ENCODE assay signal across 8 cellular contexts in genomic region chr10:128178319-128178937, GRCh38. TPM values are rescaled to one million over a fixed set of nuclear protein-coding genes. Genes with fewer than 3 reads are reported as not detected.
DNase-seq lines count a peak whose midpoint lies in the region; ATAC-seq and TF ChIP-seq lines count a peak whose summit lies in the region.

No MANE protein-coding gene starts in this region.

- H3K9me3 ChIP-seq in heart left ventricle, result peaks cover 0 to 37% (median 20%) of the 10 kb centered on the region in 12 donors

- peak; percentile 83 for ATAC-seq in GM18867 (IDR thresholded peaks at IDR 0.05; ENCODE audit: unreplicated experiment)
- ATAC-seq in heart left ventricle, result no peak

- H3K4me3 ChIP-seq in AG04449 (ENCODE audit: low read depth, low read length) (no peak overlapping the region), fibroblast of villous mesenchyme (ENCODE audit: low read depth, low read length) (no peak overlapping the region), heart left ventricle (no peak overlapping the region)

- H3K4me1 ChIP-seq in heart left ventricle, result no peaks in the 10 kb centered on the region

- no peak for TF ChIP-seq POLR2A in heart left ventricle (IDR thresholded peaks at IDR 0.05)

- H3K27ac ChIP-seq in heart left ventricle, result no peak overlapping the region

- intact Hi-C loops in heart left ventricle (cut with DNase I), result no loop called here

- peak; percentile 23 for TF ChIP-seq CTCF in AG04449 (IDR thresholded peaks at IDR 0.05; ENCODE audit: insufficient read depth, low read length, missing control alignments)
- peak; percentile 60 for TF ChIP-seq CTCF in fibroblast of villous mesenchyme (IDR thresholded peaks at IDR 0.05; ENCODE audit: insufficient read depth, low read depth, low read length)
- peak in 5 of 12 donors; percentile 20 to 32 (median 24) for TF ChIP-seq CTCF in heart left ventricle (IDR thresholded peaks at IDR 0.05)

- DNase-seq in AG04449 (ENCODE audit: low read depth, low spot score), result no peak
- DNase-seq in LoVo (ENCODE audit: low spot score), result peak; percentile 10
- peak; percentile 51 to 57 for DNase-seq in activated CD4-positive, alpha-beta T cell treated with anti-CD3 and anti-CD28 coated beads, Interleukin-2, amount 50 U/mL, for 48 hours
- peak; percentile 14 for DNase-seq in fibroblast of villous mesenchyme (ENCODE audit: low read depth)
- peak; percentile 5 to 31 for DNase-seq in stimulated activated CD8-positive, alpha-beta memory T cell treated with anti-CD3 and anti-CD28 coated beads, Interleukin-15, amount 100 ng/mL, for 48 hours (ENCODE audit: low read depth in 2 of 2)
- DNase-seq in medulla oblongata (ENCODE audit: extremely low spot score), result no peak
- DNase-seq in heart left ventricle, result no peak

- WGBS in heart left ventricle, 4 donors, result 32 to 41% (median 36%) methylated on average over 6 of the region's 6 CpGs

- no peaks in the 10 kb centered on the region for H3K36me3 ChIP-seq in heart left ventricle

- POLR2A ChIA-PET in AG04449 (lab: Yijun Ruan, JAX), result no interaction called here

- CTCF ChIA-PET in AG04449 (lab: Yijun Ruan, JAX), result interaction anchor here (0.6 kb wide), 1 partner anchor 25 kb away, joined by 3 read pairs; no protein-coding TSS in a partner anchor

- H3K27me3 ChIP-seq in heart left ventricle, result peaks cover 0 to 15% (median 0%) of the 10 kb centered on the region in 9 donors

RNA-seq across cellular contexts. Expression of gene MKI67, which starts 52.2 kb away (rescaled TPM):
- 14.2 and 21.2 TPM in 2 replicates for total RNA-seq in fibroblast of villous mesenchyme
- total RNA-seq in heart left ventricle, result 10 to 100 TPM in 1 of 9 donors, 1 to 10 TPM in 3, under 1 TPM in 5; 0.09 to 27.9 (median 0.89) TPM
- polyA plus RNA-seq in heart left ventricle, result under 1 TPM; 0.04 to 0.18 TPM

Comparison
In these comparisons a context has a peak if more than half of its experiments do, and no peak if none do; other contexts are left out.
1. DNase-seq: peak in LoVo (single experiment), activated CD4-positive, alpha-beta T cell treated with anti-CD3 and anti-CD28 coated beads, Interleukin-2, amount 50 U/mL, for 48 hours (2 of 2), fibroblast of villous mesenchyme (single experiment) and stimulated activated CD8-positive, alpha-beta memory T cell treated with anti-CD3 and anti-CD28 coated beads, Interleukin-15, amount 100 ng/mL, for 48 hours (2 of 2); none in AG04449 (single experiment), medulla oblongata (single experiment) and heart left ventricle (0 of 5).